ENCODE assay signal across 1 cellular context in the genomic region with DNA sequence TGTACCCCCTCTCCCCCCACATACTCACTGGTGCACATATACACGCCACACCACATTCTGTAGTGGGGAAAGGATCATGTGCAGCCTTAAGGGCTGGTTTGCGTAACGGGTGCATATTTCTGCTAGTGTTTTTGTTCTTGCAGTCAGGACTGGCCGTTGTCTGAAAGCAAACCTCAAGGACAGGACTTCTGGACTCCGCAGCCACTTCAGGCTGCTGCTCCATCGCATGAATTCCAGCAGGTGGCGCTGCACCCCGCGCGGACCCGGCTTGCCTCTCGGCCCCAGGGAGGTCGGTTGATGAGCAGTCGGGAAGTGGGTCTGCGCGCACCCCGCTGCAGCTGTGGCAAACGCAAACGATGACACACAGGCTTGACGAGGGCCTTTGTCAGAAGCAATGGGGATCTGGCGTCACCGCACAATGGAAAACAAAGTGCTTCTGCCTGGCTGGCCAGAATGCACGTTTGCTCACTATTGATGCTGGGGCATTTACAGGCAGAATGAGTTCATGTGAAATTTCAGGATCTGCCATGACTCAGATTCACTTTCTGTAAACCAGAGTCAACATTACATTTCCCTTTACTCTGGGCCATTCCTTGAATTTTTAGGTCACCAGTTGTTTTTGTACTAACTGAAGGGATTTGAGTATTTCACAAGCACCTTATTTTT.
A peak's percentile ranks its signal among the peaks of the same experiment; 100 is the strongest.
TF ChIP-seq lines count a peak whose summit lies in the region.

No MANE protein-coding gene starts in this region.

TF ChIP-seq in HepG2, 621 proteins besides CTCF, POLR2A, EP300 and RAD21 (continued from another document and continues in another):
- peak; percentile 18; the same call in 1 of the 2 replicates for TF ChIP-seq FOSL1 (CRISPR knock-in tag; IDR thresholded peaks at IDR 0.05; ENCODE audit: borderline replicate concordance)
- peak; percentile 70 for TF ChIP-seq ZFX (CRISPR knock-in tag; IDR thresholded peaks at IDR 0.05; ENCODE audit: low read depth)
- TF ChIP-seq, protein P1, sequence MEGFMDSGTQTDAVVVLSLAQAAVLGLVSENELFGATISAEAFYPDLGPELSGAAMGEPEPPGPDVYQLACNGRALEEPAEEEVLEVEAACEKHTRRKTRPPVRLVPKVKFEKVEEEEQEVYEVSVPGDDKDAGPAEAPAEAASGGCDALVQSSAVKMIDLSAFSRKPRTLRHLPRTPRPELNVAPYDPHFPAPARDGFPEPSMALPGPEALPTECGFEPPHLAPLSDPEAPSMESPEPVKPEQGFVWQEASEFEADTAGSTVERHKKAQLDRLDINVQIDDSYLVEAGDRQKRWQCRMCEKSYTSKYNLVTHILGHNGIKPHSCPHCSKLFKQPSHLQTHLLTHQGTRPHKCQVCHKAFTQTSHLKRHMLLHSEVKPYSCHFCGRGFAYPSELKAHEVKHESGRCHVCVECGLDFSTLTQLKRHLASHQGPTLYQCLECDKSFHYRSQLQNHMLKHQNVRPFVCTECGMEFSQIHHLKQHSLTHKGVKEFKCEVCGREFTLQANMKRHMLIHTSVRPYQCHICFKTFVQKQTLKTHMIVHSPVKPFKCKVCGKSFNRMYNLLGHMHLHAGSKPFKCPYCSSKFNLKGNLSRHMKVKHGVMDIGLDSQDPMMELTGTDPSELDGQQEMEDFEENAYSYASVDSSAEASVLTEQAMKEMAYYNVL (CRISPR knock-in tag; IDR thresholded peaks at IDR 0.05; ENCODE audit: borderline replicate concordance): peak; percentile 78
- no peak for TF ChIP-seq SRSF4 (IDR thresholded peaks at IDR 0.05; ENCODE audit: low read depth, low read length, poor library complexity, severe bottlenecking)
- TF ChIP-seq, protein P2, sequence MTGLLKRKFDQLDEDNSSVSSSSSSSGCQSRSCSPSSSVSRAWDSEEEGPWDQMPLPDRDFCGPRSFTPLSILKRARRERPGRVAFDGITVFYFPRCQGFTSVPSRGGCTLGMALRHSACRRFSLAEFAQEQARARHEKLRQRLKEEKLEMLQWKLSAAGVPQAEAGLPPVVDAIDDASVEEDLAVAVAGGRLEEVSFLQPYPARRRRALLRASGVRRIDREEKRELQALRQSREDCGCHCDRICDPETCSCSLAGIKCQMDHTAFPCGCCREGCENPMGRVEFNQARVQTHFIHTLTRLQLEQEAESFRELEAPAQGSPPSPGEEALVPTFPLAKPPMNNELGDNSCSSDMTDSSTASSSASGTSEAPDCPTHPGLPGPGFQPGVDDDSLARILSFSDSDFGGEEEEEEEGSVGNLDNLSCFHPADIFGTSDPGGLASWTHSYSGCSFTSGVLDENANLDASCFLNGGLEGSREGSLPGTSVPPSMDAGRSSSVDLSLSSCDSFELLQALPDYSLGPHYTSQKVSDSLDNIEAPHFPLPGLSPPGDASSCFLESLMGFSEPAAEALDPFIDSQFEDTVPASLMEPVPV (CRISPR knock-in tag; IDR thresholded peaks at IDR 0.05): peak; percentile 97
- TF ChIP-seq, protein P3, sequence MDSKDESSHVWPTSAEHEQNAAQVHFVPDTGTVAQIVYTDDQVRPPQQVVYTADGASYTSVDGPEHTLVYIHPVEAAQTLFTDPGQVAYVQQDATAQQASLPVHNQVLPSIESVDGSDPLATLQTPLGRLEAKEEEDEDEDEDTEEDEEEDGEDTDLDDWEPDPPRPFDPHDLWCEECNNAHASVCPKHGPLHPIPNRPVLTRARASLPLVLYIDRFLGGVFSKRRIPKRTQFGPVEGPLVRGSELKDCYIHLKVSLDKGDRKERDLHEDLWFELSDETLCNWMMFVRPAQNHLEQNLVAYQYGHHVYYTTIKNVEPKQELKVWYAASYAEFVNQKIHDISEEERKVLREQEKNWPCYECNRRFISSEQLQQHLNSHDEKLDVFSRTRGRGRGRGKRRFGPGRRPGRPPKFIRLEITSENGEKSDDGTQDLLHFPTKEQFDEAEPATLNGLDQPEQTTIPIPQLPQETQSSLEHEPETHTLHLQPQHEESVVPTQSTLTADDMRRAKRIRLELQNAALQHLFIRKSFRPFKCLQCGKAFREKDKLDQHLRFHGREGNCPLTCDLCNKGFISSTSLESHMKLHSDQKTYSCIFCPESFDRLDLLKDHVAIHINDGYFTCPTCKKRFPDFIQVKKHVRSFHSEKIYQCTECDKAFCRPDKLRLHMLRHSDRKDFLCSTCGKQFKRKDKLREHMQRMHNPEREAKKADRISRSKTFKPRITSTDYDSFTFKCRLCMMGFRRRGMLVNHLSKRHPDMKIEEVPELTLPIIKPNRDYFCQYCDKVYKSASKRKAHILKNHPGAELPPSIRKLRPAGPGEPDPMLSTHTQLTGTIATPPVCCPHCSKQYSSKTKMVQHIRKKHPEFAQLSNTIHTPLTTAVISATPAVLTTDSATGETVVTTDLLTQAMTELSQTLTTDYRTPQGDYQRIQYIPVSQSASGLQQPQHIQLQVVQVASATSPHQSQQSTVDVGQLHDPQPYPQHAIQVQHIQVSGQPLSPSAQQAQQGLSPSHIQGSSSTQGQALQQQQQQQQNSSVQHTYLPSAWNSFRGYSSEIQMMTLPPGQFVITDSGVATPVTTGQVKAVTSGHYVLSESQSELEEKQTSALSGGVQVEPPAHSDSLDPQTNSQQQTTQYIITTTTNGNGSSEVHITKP (CRISPR knock-in tag; IDR thresholded peaks at IDR 0.05; ENCODE audit: low read depth): no peak
- TF ChIP-seq, protein P4, sequence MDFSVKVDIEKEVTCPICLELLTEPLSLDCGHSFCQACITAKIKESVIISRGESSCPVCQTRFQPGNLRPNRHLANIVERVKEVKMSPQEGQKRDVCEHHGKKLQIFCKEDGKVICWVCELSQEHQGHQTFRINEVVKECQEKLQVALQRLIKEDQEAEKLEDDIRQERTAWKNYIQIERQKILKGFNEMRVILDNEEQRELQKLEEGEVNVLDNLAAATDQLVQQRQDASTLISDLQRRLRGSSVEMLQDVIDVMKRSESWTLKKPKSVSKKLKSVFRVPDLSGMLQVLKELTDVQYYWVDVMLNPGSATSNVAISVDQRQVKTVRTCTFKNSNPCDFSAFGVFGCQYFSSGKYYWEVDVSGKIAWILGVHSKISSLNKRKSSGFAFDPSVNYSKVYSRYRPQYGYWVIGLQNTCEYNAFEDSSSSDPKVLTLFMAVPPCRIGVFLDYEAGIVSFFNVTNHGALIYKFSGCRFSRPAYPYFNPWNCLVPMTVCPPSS (IDR thresholded peaks at IDR 0.05): no peak
- TF ChIP-seq FOXM1 (CRISPR knock-in tag; IDR thresholded peaks at IDR 0.05): no peak
- TF ChIP-seq ZNF562 (CRISPR knock-in tag; IDR thresholded peaks at IDR 0.05; ENCODE audit: borderline replicate concordance): no peak
- peak; percentile 41; the same call in 1 of the 2 replicates for TF ChIP-seq GZF1 (CRISPR knock-in tag; IDR thresholded peaks at IDR 0.05)
- TF ChIP-seq IKZF4 (CRISPR knock-in tag; IDR thresholded peaks at IDR 0.05; ENCODE audit: borderline replicate concordance, low read depth, not compliant biosample characterization): no peak
- no peak for TF ChIP-seq CENPT (CRISPR knock-in tag; IDR thresholded peaks at IDR 0.05; ENCODE audit: low read depth)
- TF ChIP-seq, protein P5, sequence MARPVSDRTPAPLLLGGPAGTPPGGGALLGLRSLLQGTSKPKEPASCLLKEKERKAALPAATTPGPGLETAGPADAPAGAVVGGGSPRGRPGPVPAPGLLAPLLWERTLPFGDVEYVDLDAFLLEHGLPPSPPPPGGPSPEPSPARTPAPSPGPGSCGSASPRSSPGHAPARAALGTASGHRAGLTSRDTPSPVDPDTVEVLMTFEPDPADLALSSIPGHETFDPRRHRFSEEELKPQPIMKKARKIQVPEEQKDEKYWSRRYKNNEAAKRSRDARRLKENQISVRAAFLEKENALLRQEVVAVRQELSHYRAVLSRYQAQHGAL (CRISPR knock-in tag; IDR thresholded peaks at IDR 0.05; ENCODE audit: not compliant biosample characterization): no peak
- peak; percentile 81; the same call in 1 of the 2 replicates for TF ChIP-seq SIN3A (IDR thresholded peaks at IDR 0.05; ENCODE audit: borderline replicate concordance, low read depth, low read length)
- TF ChIP-seq CBX2 (IDR thresholded peaks at IDR 0.05; ENCODE audit: low read depth, low read length): no peak
- TF ChIP-seq CBX2 (CRISPR knock-in tag; IDR thresholded peaks at IDR 0.05; ENCODE audit: low read depth): no peak
- TF ChIP-seq KAT2B (IDR thresholded peaks at IDR 0.05; ENCODE audit: borderline replicate concordance, low read depth, low read length): no peak
- peak; percentile 71; the same call in 1 of the 2 replicates for TF ChIP-seq GFI1 (CRISPR knock-in tag; IDR thresholded peaks at IDR 0.05; ENCODE audit: borderline replicate concordance)
- TF ChIP-seq, protein P6, sequence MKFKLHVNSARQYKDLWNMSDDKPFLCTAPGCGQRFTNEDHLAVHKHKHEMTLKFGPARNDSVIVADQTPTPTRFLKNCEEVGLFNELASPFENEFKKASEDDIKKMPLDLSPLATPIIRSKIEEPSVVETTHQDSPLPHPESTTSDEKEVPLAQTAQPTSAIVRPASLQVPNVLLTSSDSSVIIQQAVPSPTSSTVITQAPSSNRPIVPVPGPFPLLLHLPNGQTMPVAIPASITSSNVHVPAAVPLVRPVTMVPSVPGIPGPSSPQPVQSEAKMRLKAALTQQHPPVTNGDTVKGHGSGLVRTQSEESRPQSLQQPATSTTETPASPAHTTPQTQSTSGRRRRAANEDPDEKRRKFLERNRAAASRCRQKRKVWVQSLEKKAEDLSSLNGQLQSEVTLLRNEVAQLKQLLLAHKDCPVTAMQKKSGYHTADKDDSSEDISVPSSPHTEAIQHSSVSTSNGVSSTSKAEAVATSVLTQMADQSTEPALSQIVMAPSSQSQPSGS (CRISPR knock-in tag; IDR thresholded peaks at IDR 0.05): 0 out of 2 replicates have a peak, but pooled peaks have one; percentile 52
- TF ChIP-seq, protein P7, sequence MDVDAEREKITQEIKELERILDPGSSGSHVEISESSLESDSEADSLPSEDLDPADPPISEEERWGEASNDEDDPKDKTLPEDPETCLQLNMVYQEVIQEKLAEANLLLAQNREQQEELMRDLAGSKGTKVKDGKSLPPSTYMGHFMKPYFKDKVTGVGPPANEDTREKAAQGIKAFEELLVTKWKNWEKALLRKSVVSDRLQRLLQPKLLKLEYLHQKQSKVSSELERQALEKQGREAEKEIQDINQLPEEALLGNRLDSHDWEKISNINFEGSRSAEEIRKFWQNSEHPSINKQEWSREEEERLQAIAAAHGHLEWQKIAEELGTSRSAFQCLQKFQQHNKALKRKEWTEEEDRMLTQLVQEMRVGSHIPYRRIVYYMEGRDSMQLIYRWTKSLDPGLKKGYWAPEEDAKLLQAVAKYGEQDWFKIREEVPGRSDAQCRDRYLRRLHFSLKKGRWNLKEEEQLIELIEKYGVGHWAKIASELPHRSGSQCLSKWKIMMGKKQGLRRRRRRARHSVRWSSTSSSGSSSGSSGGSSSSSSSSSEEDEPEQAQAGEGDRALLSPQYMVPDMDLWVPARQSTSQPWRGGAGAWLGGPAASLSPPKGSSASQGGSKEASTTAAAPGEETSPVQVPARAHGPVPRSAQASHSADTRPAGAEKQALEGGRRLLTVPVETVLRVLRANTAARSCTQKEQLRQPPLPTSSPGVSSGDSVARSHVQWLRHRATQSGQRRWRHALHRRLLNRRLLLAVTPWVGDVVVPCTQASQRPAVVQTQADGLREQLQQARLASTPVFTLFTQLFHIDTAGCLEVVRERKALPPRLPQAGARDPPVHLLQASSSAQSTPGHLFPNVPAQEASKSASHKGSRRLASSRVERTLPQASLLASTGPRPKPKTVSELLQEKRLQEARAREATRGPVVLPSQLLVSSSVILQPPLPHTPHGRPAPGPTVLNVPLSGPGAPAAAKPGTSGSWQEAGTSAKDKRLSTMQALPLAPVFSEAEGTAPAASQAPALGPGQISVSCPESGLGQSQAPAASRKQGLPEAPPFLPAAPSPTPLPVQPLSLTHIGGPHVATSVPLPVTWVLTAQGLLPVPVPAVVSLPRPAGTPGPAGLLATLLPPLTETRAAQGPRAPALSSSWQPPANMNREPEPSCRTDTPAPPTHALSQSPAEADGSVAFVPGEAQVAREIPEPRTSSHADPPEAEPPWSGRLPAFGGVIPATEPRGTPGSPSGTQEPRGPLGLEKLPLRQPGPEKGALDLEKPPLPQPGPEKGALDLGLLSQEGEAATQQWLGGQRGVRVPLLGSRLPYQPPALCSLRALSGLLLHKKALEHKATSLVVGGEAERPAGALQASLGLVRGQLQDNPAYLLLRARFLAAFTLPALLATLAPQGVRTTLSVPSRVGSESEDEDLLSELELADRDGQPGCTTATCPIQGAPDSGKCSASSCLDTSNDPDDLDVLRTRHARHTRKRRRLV (CRISPR knock-in tag; IDR thresholded peaks at IDR 0.05): no peak; the same call in 1 of the 2 replicates
- TF ChIP-seq, protein P8, sequence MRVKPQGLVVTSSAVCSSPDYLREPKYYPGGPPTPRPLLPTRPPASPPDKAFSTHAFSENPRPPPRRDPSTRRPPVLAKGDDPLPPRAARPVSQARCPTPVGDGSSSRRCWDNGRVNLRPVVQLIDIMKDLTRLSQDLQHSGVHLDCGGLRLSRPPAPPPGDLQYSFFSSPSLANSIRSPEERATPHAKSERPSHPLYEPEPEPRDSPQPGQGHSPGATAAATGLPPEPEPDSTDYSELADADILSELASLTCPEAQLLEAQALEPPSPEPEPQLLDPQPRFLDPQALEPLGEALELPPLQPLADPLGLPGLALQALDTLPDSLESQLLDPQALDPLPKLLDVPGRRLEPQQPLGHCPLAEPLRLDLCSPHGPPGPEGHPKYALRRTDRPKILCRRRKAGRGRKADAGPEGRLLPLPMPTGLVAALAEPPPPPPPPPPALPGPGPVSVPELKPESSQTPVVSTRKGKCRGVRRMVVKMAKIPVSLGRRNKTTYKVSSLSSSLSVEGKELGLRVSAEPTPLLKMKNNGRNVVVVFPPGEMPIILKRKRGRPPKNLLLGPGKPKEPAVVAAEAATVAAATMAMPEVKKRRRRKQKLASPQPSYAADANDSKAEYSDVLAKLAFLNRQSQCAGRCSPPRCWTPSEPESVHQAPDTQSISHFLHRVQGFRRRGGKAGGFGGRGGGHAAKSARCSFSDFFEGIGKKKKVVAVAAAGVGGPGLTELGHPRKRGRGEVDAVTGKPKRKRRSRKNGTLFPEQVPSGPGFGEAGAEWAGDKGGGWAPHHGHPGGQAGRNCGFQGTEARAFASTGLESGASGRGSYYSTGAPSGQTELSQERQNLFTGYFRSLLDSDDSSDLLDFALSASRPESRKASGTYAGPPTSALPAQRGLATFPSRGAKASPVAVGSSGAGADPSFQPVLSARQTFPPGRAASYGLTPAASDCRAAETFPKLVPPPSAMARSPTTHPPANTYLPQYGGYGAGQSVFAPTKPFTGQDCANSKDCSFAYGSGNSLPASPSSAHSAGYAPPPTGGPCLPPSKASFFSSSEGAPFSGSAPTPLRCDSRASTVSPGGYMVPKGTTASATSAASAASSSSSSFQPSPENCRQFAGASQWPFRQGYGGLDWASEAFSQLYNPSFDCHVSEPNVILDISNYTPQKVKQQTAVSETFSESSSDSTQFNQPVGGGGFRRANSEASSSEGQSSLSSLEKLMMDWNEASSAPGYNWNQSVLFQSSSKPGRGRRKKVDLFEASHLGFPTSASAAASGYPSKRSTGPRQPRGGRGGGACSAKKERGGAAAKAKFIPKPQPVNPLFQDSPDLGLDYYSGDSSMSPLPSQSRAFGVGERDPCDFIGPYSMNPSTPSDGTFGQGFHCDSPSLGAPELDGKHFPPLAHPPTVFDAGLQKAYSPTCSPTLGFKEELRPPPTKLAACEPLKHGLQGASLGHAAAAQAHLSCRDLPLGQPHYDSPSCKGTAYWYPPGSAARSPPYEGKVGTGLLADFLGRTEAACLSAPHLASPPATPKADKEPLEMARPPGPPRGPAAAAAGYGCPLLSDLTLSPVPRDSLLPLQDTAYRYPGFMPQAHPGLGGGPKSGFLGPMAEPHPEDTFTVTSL (CRISPR knock-in tag; IDR thresholded peaks at IDR 0.05; ENCODE audit: borderline replicate concordance): peak; percentile 79; the same call in 1 of the 2 replicates
- no peak for TF ChIP-seq HNRNPK (IDR thresholded peaks at IDR 0.05; ENCODE audit: low read depth, low read length, poor library complexity, severe bottlenecking)
- TF ChIP-seq ZNF207 (IDR thresholded peaks at IDR 0.05; ENCODE audit: borderline replicate concordance): no peak
- TF ChIP-seq FOXP1 (IDR thresholded peaks at IDR 0.05): no peak
- TF ChIP-seq FOXP1 (CRISPR knock-in tag; IDR thresholded peaks at IDR 0.05): no peak; the same call in 1 of the 2 replicates
- no peak for TF ChIP-seq EEA1 (CRISPR knock-in tag; IDR thresholded peaks at IDR 0.05; ENCODE audit: borderline replicate concordance)
